Comparison of ENCODE assay signal across 30 cellular contexts in the genomic region with DNA sequence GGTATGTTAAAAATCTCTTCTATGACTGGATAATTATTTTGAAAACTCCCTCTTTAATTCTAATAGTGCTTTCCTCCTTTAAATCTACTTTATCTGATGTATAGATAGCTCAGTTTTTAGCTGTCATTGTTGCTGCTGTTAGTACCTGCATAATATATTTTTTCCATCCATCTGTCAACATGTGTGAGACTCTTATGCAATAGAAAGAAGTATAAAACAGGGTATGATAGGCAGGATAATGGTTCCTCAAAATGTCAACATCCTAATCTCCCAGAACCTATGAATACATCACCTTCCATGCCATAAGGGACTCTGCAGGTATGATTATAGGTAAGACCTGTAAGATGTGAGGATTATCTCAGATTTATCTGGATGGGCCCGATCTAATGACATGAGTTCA.
"Had no signal": no experiment of that assay in that cellular context is flagged by ENCODE, and none has a peak within 500 bp of the region (broad histone marks: within the 10 kb centered on the region; RNA-seq: fewer than 3 reads in every experiment).

No MANE protein-coding gene starts in this region.

- DNase-seq: activated CD4-positive, alpha-beta memory T cell treated with anti-CD3 and anti-CD28 coated beads, Interleukin-2, amount 10 ng/mL, durations not matched to agents 7 days and 5 days; activated CD4-positive, alpha-beta T cell treated with anti-CD3 and anti-CD28 coated beads for 1 hour; activated CD4-positive, alpha-beta T cell treated with anti-CD3 and anti-CD28 coated beads for 36 hours; activated CD4-positive, alpha-beta T cell treated with anti-CD3 and anti-CD28 coated beads for 48 hours; activated CD4-positive, alpha-beta T cell treated with anti-CD3 and anti-CD28 coated beads, Interleukin-2, amount 10 ng/mL, durations not matched to agents 7 days and 5 days; activated CD4-positive, alpha-beta T cell treated with anti-CD3 and anti-CD28 coated beads, Interleukin-2, amount 50 U/mL, for 48 hours; activated CD4-positive, CD25-positive, alpha-beta regulatory T cell; activated CD8-positive, alpha-beta memory T cell treated with anti-CD3 and anti-CD28 coated beads for 24 hours; activated CD8-positive, alpha-beta memory T cell treated with anti-CD3 and anti-CD28 coated beads, Interleukin-2, amount 10 ng/mL, durations not matched to agents 7 days and 5 days; activated CD8-positive, alpha-beta memory T cell treated with anti-CD3 and anti-CD28 coated beads, Interleukin-2, amount 50 U/mL, for 48 hours; activated CD8-positive, alpha-beta T cell treated with anti-CD3 and anti-CD28 coated beads, Interleukin-2, amount 10 ng/mL, durations not matched to agents 7 days and 5 days; activated effector memory CD4-positive, alpha-beta T cell treated with Interleukin-2 at 50 U/mL for 16 hours; activated gamma-delta T cell; activated naive CD4-positive, alpha-beta T cell treated with anti-CD3 and anti-CD28 coated beads, Interleukin-2, amount 10 ng/mL, durations not matched to agents 7 days and 5 days; activated naive CD4-positive, alpha-beta T cell treated with Interleukin-2 at 50 U/mL for 16 hours; activated naive CD8-positive, alpha-beta T cell treated with anti-CD3 and anti-CD28 coated beads, Interleukin-2, amount 10 ng/mL, durations not matched to agents 7 days and 5 days; activated naive CD8-positive, alpha-beta T cell treated with anti-CD3 and anti-CD28 coated beads, Interleukin-2, amount 50 U/mL, for 24 hours; activated T-cell treated with anti-CD3 and anti-CD28 coated beads, Interleukin-2, amount 50 U/mL, for 24 hours; activated T-cell treated with anti-CD3 and anti-CD28 coated beads, Interleukin-2, amount 50 U/mL, for 48 hours; amygdala; anterior cingulate cortex; caudate nucleus; cerebellar nuclear complex; T-helper 2 cell; T-helper 9 cell; WERI-Rb-1 had no signal

- H3K27me3 ChIP-seq: ascending aorta, cardiac muscle cell had no signal

- ATAC-seq: activated CD4-positive, alpha-beta T cell treated with anti-CD3 and anti-CD28 coated beads for 36 hours; activated CD4-positive, CD25-positive, alpha-beta regulatory T cell treated with anti-CD3 and anti-CD28 coated beads, Interleukin-2, amount 50 U/mL, for 24 hours; activated CD8-positive, alpha-beta memory T cell treated with anti-CD3 and anti-CD28 coated beads, Interleukin-2, amount 10 ng/mL, durations not matched to agents 7 days and 5 days; activated CD8-positive, alpha-beta T cell treated with anti-CD3 and anti-CD28 coated beads, Interleukin-2, amount 10 ng/mL, durations not matched to agents 7 days and 5 days; activated naive CD8-positive, alpha-beta T cell treated with anti-CD3 and anti-CD28 coated beads, Interleukin-2, amount 50 U/mL, for 24 hours; WTC11 had no signal

- H3K4me1 ChIP-seq: ascending aorta had no signal

- H3K27ac ChIP-seq: ascending aorta, cardiac muscle cell, WERI-Rb-1 had no signal

- H3K4me3 ChIP-seq: ascending aorta, cardiac muscle cell had no signal

- H3K36me3 ChIP-seq: ascending aorta, cardiac muscle cell, WERI-Rb-1 had no signal
